Comparison of ENCODE assay signal across 8 cellular contexts in genomic region chr18:28176933-28177827, GRCh38. TPM values are rescaled to one million over a fixed set of nuclear protein-coding genes. Genes with fewer than 3 reads are reported as not detected.
A peak's percentile ranks its signal among the peaks of the same experiment; 100 is the strongest.
DNase-seq lines count a peak whose midpoint lies in the region; ATAC-seq and TF ChIP-seq lines count a peak whose summit lies in the region.

CDH2 (minus strand) TSS chr18:28177130; CDS start chr18:28177022, 108 bp downstream.

- H3K27me3 ChIP-seq in Panc1 (ENCODE audit: control insufficient read depth, insufficient read depth, low read length) (no peaks in the 10 kb centered on the region), skeletal muscle satellite cell (ENCODE audit: control insufficient read depth, insufficient read depth, low read length) (no peaks in the 10 kb centered on the region)

- H3K9ac ChIP-seq in skeletal muscle satellite cell (ENCODE audit: low read depth, low read length): peak within 1 kb of the TSS; percentile 87

- H3K4me3 ChIP-seq in Panc1 (ENCODE audit: low read depth in 2 of 2, low read length in 2 of 2) (peak within 1 kb of the TSS; percentile 63 to 71), cardiac fibroblast (replicated peaks in 1 of 2; ENCODE audit: low read depth in 2 of 2, low read length in 2 of 2) (peak within 1 kb of the TSS; percentile 68 to 79), skeletal muscle satellite cell (ENCODE audit: low read length) (peak within 1 kb of the TSS; percentile 90)

- POLR2A ChIA-PET in Panc1 (lab: Charles Lee): interaction anchor here (0.6 kb wide), 3 partner anchors 17 to 1945 kb away, joined by 3 read pairs; no protein-coding TSS in a partner anchor

- ATAC-seq in Panc1 (peak; percentile 76), HG02981 (IDR thresholded peaks at IDR 0.05; ENCODE audit: unreplicated experiment) (no peak)

- H3K4me1 ChIP-seq in Panc1 (ENCODE audit: control insufficient read depth, insufficient read depth, low read length) (no peaks in the 10 kb centered on the region; the same call in 1 of the 2 replicates), skeletal muscle satellite cell (ENCODE audit: control insufficient read depth, insufficient read depth, low read length) (peaks cover 30% of the 10 kb centered on the region)

- peaks cover 0 to 4% (median 0%) of the 10 kb centered on the region in 3 donors for H3K36me3 Mint-ChIP-seq in immature natural killer cell

- no TSS peak for BruUV-seq in Panc1 (replicated peaks; lab: Mats Ljungman, UMichigan)

- CTCF ChIA-PET in Panc1 (lab: Charles Lee): no interaction called here

- peak within 1 kb of the TSS; percentile 79 to 93 (median 88) for H3K4me3 Mint-ChIP-seq in immature natural killer cell

- peak within 1 kb of the TSS; percentile 54 for H3K27ac ChIP-seq in Panc1 (ENCODE audit: low read length)

- peaks cover 0 to 10% (median 0%) of the 10 kb centered on the region in 6 donors for H3K9me3 Mint-ChIP-seq in immature natural killer cell

- peak within 1 kb of the TSS; percentile 92 for H3K4me2 ChIP-seq in skeletal muscle satellite cell (ENCODE audit: low read length)

- in situ Hi-C loops in Panc1 (cut with HindIII; ENCODE audit: low pct_unique_long_range_greater_than_20kb, low sequenced_read_pairs): no loop called here

- no peaks in the 10 kb centered on the region for H3K9me3 ChIP-seq in Panc1 (ENCODE audit: control insufficient read depth, insufficient read depth, low read depth, low read length)
- H3K9me3 ChIP-seq in skeletal muscle satellite cell (replicated peaks; ENCODE audit: low read length): no peaks in the 10 kb centered on the region

- TF ChIP-seq CTCF in Panc1 (IDR thresholded peaks at IDR 0.05): peak; percentile 22
- TF ChIP-seq CTCF in cardiac fibroblast (IDR thresholded peaks at IDR 0.05; ENCODE audit: low read depth, low read length): no peak

- no peaks in the 10 kb centered on the region for H3K36me3 ChIP-seq in Panc1 (ENCODE audit: control insufficient read depth, insufficient read depth, low read length)
- no peaks in the 10 kb centered on the region for H3K36me3 ChIP-seq in skeletal muscle satellite cell (ENCODE audit: insufficient read depth, low read length)

- intact Hi-C loops in Panc1 (cut with micrococcal nuclease; ENCODE audit: unreplicated experiment): no loop called here

- no peak within 1 kb of the TSS for H3K27ac Mint-ChIP-seq in immature natural killer cell

- DNase-seq in DMS79 (lab: John Stamatoyannopoulos, UW): peak; percentile 82
- DNase-seq in HS-27A (ENCODE audit: low read depth): peak; percentile 67
- DNase-seq in Panc1 (ENCODE audit: low read depth, low spot score): no peak
- DNase-seq in cardiac fibroblast (ENCODE audit: low read depth in 2 of 2): peak; percentile 88 to 92
- peak; percentile 6 to 21 (median 17) for DNase-seq in immature natural killer cell
- no peak for DNase-seq in mucosa of gallbladder (ENCODE audit: low spot score)

- peaks cover 10 to 16% (median 15%) of the 10 kb centered on the region in 3 donors for H3K27me3 Mint-ChIP-seq in immature natural killer cell (ENCODE audit: low read depth in 3 of 3)

- H3K4me1 Mint-ChIP-seq in immature natural killer cell: peaks cover 14 to 25% of the 10 kb centered on the region in 2 donors

RNA-seq across cellular contexts. Expression of gene CDH2, which starts in this region (rescaled TPM):
- total RNA-seq in Panc1 (2021; ENCODE audit: unreplicated experiment): 42.3 TPM
- polyA plus RNA-seq in Panc1 (2012; ENCODE audit: insufficient read length): 21.9 TPM
- polyA plus RNA-seq in immature natural killer cell: under 1 TPM in 1 of 3 donors, not detected in 2; 0.26 TPM
- total RNA-seq in skeletal muscle satellite cell (2012; rRNA removed): 12.9 and 15.3 TPM in 2 replicates
- 3.1 TPM for total RNA-seq in mucosa of gallbladder

Comparison
In these comparisons a context has a peak if more than half of its experiments do, and no peak if none do; other contexts are left out.
1. RNA of gene CDH2 (total RNA-seq): 42.3 TPM in Panc1 (single experiment); 3.1 TPM in mucosa of gallbladder (single experiment); every median in the first group is over 10 times any median in the second.
2. Peak in DNase-seq in immature natural killer cell; RNA of the gene not detected or under 1 TPM.
3. DNase-seq: peak in DMS79 (single experiment), HS-27A (single experiment) and cardiac fibroblast (2 of 2); none in Panc1 (single experiment) and mucosa of gallbladder (single experiment).
4. Peak in every context shown above with its lines, with median percentiles within 50 percentile points of each other: H3K4me3 ChIP-seq.